1 cellular context compared by ENCODE assay signal in genomic region chr7:129949292-129950133, GRCh38.
TF ChIP-seq lines count a peak whose summit lies in the region.

No MANE protein-coding gene starts in this region.

TF ChIP-seq in H1, 55 proteins besides CTCF, POLR2A, EP300 and RAD21:
- no peak for TF ChIP-seq TAF7 (optimal IDR thresholded peaks at IDR 0.05; ENCODE audit: borderline replicate concordance, low read depth, low read length)
- TF ChIP-seq, protein P1, sequence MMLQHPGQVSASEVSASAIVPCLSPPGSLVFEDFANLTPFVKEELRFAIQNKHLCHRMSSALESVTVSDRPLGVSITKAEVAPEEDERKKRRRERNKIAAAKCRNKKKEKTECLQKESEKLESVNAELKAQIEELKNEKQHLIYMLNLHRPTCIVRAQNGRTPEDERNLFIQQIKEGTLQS (IDR thresholded peaks at IDR 0.05; ENCODE audit: insufficient read depth, low read depth, low read length), result no peak
- no peak for TF ChIP-seq BRCA1 (IDR thresholded peaks at IDR 0.05; ENCODE audit: low read depth, low read length)
- TF ChIP-seq SRF (IDR thresholded peaks at IDR 0.05; ENCODE audit: low read depth, low read length), result peak; percentile 45; the same call in 1 of the 2 replicates
- no peak for TF ChIP-seq SP1 (IDR thresholded peaks at IDR 0.05; ENCODE audit: low read depth, low read length)
- TF ChIP-seq NANOG (IDR thresholded peaks at IDR 0.05; ENCODE audit: insufficient read depth, low read depth, low read length, poor library complexity, severe bottlenecking), result peak; percentile 29
- TF ChIP-seq KDM1A (IDR thresholded peaks at IDR 0.05; ENCODE audit: borderline replicate concordance, low read length), result no peak
- TF ChIP-seq POLR2AphosphoS5 (IDR thresholded peaks at IDR 0.05; ENCODE audit: low read depth, low read length), result peak; percentile 51
- no peak for TF ChIP-seq FOSL1 (IDR thresholded peaks at IDR 0.05; ENCODE audit: insufficient read depth, low read depth, low read length)
- no peak for TF ChIP-seq USF2 (IDR thresholded peaks at IDR 0.05; ENCODE audit: low read length)
- no peak for TF ChIP-seq SIN3A (conservative IDR thresholded peaks at IDR 0.05 in 1 of 2, IDR thresholded peaks at IDR 0.05 in 1 of 2; ENCODE audit: low read depth in 1 of 2, low read length in 2 of 2)
- TF ChIP-seq RFX5 (IDR thresholded peaks at IDR 0.05; ENCODE audit: borderline replicate concordance, low read depth, low read length), result no peak
- no peak for TF ChIP-seq GTF2F1 (IDR thresholded peaks at IDR 0.05; ENCODE audit: borderline replicate concordance, low read depth, low read length)
- no peak for TF ChIP-seq GABPA (IDR thresholded peaks at IDR 0.05; ENCODE audit: borderline replicate concordance, insufficient read depth, low read length)
- TF ChIP-seq PHF8 (conservative IDR thresholded peaks at IDR 0.05; ENCODE audit: low read depth, low read length), result no peak
- TF ChIP-seq SIRT6 (IDR thresholded peaks at IDR 0.05; ENCODE audit: low read length), result no peak
- no peak for TF ChIP-seq ATF2 (IDR thresholded peaks at IDR 0.05; ENCODE audit: low read length)
- no peak for TF ChIP-seq SUZ12 (IDR thresholded peaks at IDR 0.05; ENCODE audit: low read length)
- no peak for TF ChIP-seq SAP30 (IDR thresholded peaks at IDR 0.05; ENCODE audit: insufficient read depth, insufficient replicate concordance, low read length)
- no peak for TF ChIP-seq MAFK (IDR thresholded peaks at IDR 0.05; ENCODE audit: low read depth, low read length)
- TF ChIP-seq MAX (IDR thresholded peaks at IDR 0.05), result no peak
- TF ChIP-seq HDAC2 (IDR thresholded peaks at IDR 0.05; ENCODE audit: borderline replicate concordance in 1 of 2, low read depth in 2 of 2, low read length in 2 of 2), result no peak
- TF ChIP-seq POU5F1 (IDR thresholded peaks at IDR 0.05; ENCODE audit: low read depth, low read length), result no peak
- no peak for TF ChIP-seq KDM4A (IDR thresholded peaks at IDR 0.05; ENCODE audit: low read depth, low read length, severe bottlenecking)
- TF ChIP-seq TBP (IDR thresholded peaks at IDR 0.05; ENCODE audit: low read depth, low read length), result no peak
- TF ChIP-seq CHD2 (IDR thresholded peaks at IDR 0.05; ENCODE audit: low read length), result no peak
- TF ChIP-seq SIX5 (IDR thresholded peaks at IDR 0.05; ENCODE audit: low read depth, low read length), result no peak
- TF ChIP-seq SP2 (IDR thresholded peaks at IDR 0.05; ENCODE audit: low read length), result no peak
- no peak for TF ChIP-seq ZNF274 (IDR thresholded peaks at IDR 0.05; ENCODE audit: borderline replicate concordance, extremely low read depth, low read length)
- no peak for TF ChIP-seq ASH2L (IDR thresholded peaks at IDR 0.05; ENCODE audit: low read length)
- TF ChIP-seq TAF1 (IDR thresholded peaks at IDR 0.05; ENCODE audit: low read depth, low read length), result peak; percentile 55; the same call in 1 of the 2 replicates
- TF ChIP-seq BACH1 (IDR thresholded peaks at IDR 0.05; ENCODE audit: low read length), result no peak
- TF ChIP-seq YY1 (IDR thresholded peaks at IDR 0.05; ENCODE audit: low read depth, low read length), result peak; percentile 67
- TF ChIP-seq BCL11A (IDR thresholded peaks at IDR 0.05; ENCODE audit: low read depth in 2 of 2, low read length in 2 of 2), result no peak
- no peak for TF ChIP-seq TEAD4 (IDR thresholded peaks at IDR 0.05; ENCODE audit: low read depth, low read length)
- no peak for TF ChIP-seq JUN (IDR thresholded peaks at IDR 0.05; ENCODE audit: low read depth, low read length)
- TF ChIP-seq RXRA (IDR thresholded peaks at IDR 0.05; ENCODE audit: insufficient read depth, low read depth, low read length), result no peak
- no peak for TF ChIP-seq EGR1 (IDR thresholded peaks at IDR 0.05; ENCODE audit: borderline replicate concordance, low read depth, low read length)
- no peak for TF ChIP-seq CBX5 (IDR thresholded peaks at IDR 0.05; ENCODE audit: low read depth, low read length)
- no peak for TF ChIP-seq E2F6 (IDR thresholded peaks at IDR 0.05)
- no peak for TF ChIP-seq TCF12 (IDR thresholded peaks at IDR 0.05; ENCODE audit: low read depth, low read length)
- no peak for TF ChIP-seq KDM5A (IDR thresholded peaks at IDR 0.05; ENCODE audit: low read length)
- 0 out of 2 replicates have a peak, but pooled peaks have one; percentile 20 for TF ChIP-seq SP4 (IDR thresholded peaks at IDR 0.05; ENCODE audit: low read length)
- TF ChIP-seq RBBP5 (IDR thresholded peaks at IDR 0.05; ENCODE audit: borderline replicate concordance, low read depth, low read length), result peak; percentile 48; the same call in 1 of the 2 replicates
- TF ChIP-seq CEBPB (IDR thresholded peaks at IDR 0.05; ENCODE audit: low read depth, low read length), result 0 out of 2 replicates have a peak, but pooled peaks have one; percentile 19
- TF ChIP-seq EZH2 (IDR thresholded peaks at IDR 0.05; ENCODE audit: low read depth, low read length, severe bottlenecking), result no peak
- TF ChIP-seq, protein P2, sequence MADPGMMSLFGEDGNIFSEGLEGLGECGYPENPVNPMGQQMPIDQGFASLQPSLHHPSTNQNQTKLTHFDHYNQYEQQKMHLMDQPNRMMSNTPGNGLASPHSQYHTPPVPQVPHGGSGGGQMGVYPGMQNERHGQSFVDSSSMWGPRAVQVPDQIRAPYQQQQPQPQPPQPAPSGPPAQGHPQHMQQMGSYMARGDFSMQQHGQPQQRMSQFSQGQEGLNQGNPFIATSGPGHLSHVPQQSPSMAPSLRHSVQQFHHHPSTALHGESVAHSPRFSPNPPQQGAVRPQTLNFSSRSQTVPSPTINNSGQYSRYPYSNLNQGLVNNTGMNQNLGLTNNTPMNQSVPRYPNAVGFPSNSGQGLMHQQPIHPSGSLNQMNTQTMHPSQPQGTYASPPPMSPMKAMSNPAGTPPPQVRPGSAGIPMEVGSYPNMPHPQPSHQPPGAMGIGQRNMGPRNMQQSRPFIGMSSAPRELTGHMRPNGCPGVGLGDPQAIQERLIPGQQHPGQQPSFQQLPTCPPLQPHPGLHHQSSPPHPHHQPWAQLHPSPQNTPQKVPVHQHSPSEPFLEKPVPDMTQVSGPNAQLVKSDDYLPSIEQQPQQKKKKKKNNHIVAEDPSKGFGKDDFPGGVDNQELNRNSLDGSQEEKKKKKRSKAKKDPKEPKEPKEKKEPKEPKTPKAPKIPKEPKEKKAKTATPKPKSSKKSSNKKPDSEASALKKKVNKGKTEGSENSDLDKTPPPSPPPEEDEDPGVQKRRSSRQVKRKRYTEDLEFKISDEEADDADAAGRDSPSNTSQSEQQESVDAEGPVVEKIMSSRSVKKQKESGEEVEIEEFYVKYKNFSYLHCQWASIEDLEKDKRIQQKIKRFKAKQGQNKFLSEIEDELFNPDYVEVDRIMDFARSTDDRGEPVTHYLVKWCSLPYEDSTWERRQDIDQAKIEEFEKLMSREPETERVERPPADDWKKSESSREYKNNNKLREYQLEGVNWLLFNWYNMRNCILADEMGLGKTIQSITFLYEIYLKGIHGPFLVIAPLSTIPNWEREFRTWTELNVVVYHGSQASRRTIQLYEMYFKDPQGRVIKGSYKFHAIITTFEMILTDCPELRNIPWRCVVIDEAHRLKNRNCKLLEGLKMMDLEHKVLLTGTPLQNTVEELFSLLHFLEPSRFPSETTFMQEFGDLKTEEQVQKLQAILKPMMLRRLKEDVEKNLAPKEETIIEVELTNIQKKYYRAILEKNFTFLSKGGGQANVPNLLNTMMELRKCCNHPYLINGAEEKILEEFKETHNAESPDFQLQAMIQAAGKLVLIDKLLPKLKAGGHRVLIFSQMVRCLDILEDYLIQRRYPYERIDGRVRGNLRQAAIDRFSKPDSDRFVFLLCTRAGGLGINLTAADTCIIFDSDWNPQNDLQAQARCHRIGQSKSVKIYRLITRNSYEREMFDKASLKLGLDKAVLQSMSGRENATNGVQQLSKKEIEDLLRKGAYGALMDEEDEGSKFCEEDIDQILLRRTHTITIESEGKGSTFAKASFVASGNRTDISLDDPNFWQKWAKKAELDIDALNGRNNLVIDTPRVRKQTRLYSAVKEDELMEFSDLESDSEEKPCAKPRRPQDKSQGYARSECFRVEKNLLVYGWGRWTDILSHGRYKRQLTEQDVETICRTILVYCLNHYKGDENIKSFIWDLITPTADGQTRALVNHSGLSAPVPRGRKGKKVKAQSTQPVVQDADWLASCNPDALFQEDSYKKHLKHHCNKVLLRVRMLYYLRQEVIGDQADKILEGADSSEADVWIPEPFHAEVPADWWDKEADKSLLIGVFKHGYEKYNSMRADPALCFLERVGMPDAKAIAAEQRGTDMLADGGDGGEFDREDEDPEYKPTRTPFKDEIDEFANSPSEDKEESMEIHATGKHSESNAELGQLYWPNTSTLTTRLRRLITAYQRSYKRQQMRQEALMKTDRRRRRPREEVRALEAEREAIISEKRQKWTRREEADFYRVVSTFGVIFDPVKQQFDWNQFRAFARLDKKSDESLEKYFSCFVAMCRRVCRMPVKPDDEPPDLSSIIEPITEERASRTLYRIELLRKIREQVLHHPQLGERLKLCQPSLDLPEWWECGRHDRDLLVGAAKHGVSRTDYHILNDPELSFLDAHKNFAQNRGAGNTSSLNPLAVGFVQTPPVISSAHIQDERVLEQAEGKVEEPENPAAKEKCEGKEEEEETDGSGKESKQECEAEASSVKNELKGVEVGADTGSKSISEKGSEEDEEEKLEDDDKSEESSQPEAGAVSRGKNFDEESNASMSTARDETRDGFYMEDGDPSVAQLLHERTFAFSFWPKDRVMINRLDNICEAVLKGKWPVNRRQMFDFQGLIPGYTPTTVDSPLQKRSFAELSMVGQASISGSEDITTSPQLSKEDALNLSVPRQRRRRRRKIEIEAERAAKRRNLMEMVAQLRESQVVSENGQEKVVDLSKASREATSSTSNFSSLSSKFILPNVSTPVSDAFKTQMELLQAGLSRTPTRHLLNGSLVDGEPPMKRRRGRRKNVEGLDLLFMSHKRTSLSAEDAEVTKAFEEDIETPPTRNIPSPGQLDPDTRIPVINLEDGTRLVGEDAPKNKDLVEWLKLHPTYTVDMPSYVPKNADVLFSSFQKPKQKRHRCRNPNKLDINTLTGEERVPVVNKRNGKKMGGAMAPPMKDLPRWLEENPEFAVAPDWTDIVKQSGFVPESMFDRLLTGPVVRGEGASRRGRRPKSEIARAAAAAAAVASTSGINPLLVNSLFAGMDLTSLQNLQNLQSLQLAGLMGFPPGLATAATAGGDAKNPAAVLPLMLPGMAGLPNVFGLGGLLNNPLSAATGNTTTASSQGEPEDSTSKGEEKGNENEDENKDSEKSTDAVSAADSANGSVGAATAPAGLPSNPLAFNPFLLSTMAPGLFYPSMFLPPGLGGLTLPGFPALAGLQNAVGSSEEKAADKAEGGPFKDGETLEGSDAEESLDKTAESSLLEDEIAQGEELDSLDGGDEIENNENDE (IDR thresholded peaks at IDR 0.05; ENCODE audit: insufficient replicate concordance, low read length), result no peak
- no peak for TF ChIP-seq CTBP2 (IDR thresholded peaks at IDR 0.05; ENCODE audit: borderline replicate concordance, insufficient read depth, insufficient read length, low read length)
- no peak for TF ChIP-seq RNF2 (IDR thresholded peaks at IDR 0.05; ENCODE audit: borderline replicate concordance, low read depth, low read length, missing control alignments, poor library complexity, severe bottlenecking)
- no peak for TF ChIP-seq CBX8 (IDR thresholded peaks at IDR 0.05; ENCODE audit: borderline replicate concordance, low read depth, low read length)
- TF ChIP-seq HDAC6 (IDR thresholded peaks at IDR 0.05; ENCODE audit: low read depth, low read length), result no peak
- TF ChIP-seq CREB1 (IDR thresholded peaks at IDR 0.05), result no peak
- TF ChIP-seq CHD1 (IDR thresholded peaks at IDR 0.05; ENCODE audit: low read depth, low read length), result 0 out of 2 replicates have a peak, but pooled peaks have one; percentile 21
- no peak for TF ChIP-seq NRF1 (IDR thresholded peaks at IDR 0.05; ENCODE audit: low read depth, low read length)
- no peak for TF ChIP-seq JUND (IDR thresholded peaks at IDR 0.05; ENCODE audit: low read length)
